In the genomic region with DNA sequence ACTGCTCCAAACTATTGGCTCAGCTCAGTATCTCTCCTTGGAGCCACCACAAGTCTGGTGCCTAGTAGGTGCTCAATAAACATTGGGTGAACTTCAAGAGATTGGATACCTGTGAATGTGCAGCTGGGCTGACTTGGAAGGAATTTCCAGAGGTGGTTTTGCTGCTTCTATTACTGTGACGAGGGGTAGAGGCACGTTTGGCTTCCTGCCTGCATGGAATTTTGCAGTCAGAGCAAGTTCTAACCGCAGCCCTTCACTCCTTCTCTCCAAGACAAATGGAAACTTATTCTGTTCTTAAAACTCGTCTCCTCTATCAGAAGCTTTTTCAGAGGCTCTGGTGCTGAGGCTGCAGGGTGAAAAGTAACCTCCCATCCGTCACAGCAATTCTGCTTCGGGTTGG, we compare ENCODE assay signal across 20 cellular contexts.
DNase-seq lines count a peak whose midpoint lies in the region; ATAC-seq and TF ChIP-seq lines count a peak whose summit lies in the region.
"Had no signal": no experiment of that assay in that cellular context is flagged by ENCODE, and none has a peak within 500 bp of the region (broad histone marks: within the 10 kb centered on the region; RNA-seq: fewer than 3 reads in every experiment).

No MANE protein-coding gene starts in this region.

- H3K79me1 ChIP-seq in IMR-90 (ENCODE audit: low read depth in 1 of 2, low read length in 2 of 2) = no peaks in the 10 kb centered on the region

- no peak overlapping the region for H2BK5ac ChIP-seq in IMR-90 (ENCODE audit: low read depth, low read length, poor library complexity, severe bottlenecking)

- no peak overlapping the region for H4K91ac ChIP-seq in IMR-90 (ENCODE audit: insufficient read depth, low read depth, low read length)

- peaks cover 26% of the 10 kb centered on the region for H3K4me1 Mint-ChIP-seq in glutamatergic neuron (ENCODE audit: low read depth, unreplicated experiment)

- H4K20me1 ChIP-seq in IMR-90 (ENCODE audit: insufficient read depth, low read length) = no peaks in the 10 kb centered on the region
- H4K20me1 ChIP-seq: BLaER1 had no signal

- no peak overlapping the region for H2BK20ac ChIP-seq in IMR-90 (ENCODE audit: low read depth, low read length)

- DNase-seq in IMR-90 (peak; percentile 10), astrocyte of the cerebellum (ENCODE audit: low read depth) (peak; percentile 27), foreskin keratinocyte (peak; percentile 44 to 79), glutamatergic neuron (no peak)
- DNase-seq in activated CD4-positive, alpha-beta T cell treated with anti-CD3 and anti-CD28 coated beads, Interleukin-2, amount 50 U/mL, for 4 hours = no peak
- DNase-seq: CD4-positive, alpha-beta memory T cell; GF-D8; HCEC 1CT; NCI-H1417 treated with DMSO at 0.1 percent for 48 hours; NCI-H187 treated with DMSO at 0.1 percent for 48 hours; NCI-H345; NCI-H526; PC-3 had no signal

- H3K36me3 Mint-ChIP-seq in glutamatergic neuron (ENCODE audit: unreplicated experiment) = peaks cover 12% of the 10 kb centered on the region

- H2AFZ ChIP-seq in IMR-90 (replicated peaks; ENCODE audit: low read length, poor library complexity) = no peak overlapping the region
- H2AFZ ChIP-seq: GM23338 had no signal

- H3K4me3 ChIP-seq in IMR-90 (ENCODE audit: insufficient read depth, low read depth, low read length) = no peak overlapping the region
- no peak overlapping the region for H3K4me3 ChIP-seq in astrocyte of the cerebellum (ENCODE audit: low read depth, low read length)
- no peak overlapping the region for H3K4me3 ChIP-seq in neutrophil (ENCODE audit: low read depth in 1 of 2, low read length in 1 of 2)
- H3K4me3 ChIP-seq: A549, BLaER1, GM23338 had no signal

- H3K4ac ChIP-seq in IMR-90 (ENCODE audit: low read depth, low read length) = no peak overlapping the region

- ATAC-seq in IMR-90 (ENCODE audit: low read depth) (no peak), foreskin keratinocyte (peak; percentile 71), HG03354 (IDR thresholded peaks at IDR 0.05; ENCODE audit: poor library complexity, severe bottlenecking, unreplicated experiment) (no peak), GM18907 (IDR thresholded peaks at IDR 0.05; ENCODE audit: unreplicated experiment) (no peak)
- ATAC-seq: A549, GM23338, PC-3 had no signal

- no peak overlapping the region for H3K14ac ChIP-seq in IMR-90 (replicated peaks; ENCODE audit: low read depth, low read length)

- H3K23ac ChIP-seq in IMR-90 (ENCODE audit: low read depth, low read length) = no peak overlapping the region

- TF ChIP-seq POLR2A in IMR-90 (IDR thresholded peaks at IDR 0.05; ENCODE audit: low read depth, low read length) = no peak

- no peak overlapping the region for H3K4me3 Mint-ChIP-seq in glutamatergic neuron (ENCODE audit: unreplicated experiment)
- H3K4me3 Mint-ChIP-seq: CD4-positive, alpha-beta memory T cell; GM23338 had no signal

- H2AK9ac ChIP-seq in IMR-90 (replicated peaks; ENCODE audit: low read depth, low read length, poor library complexity) = no peak overlapping the region

- H4K5ac ChIP-seq in IMR-90 (ENCODE audit: low read depth, low read length) = no peak overlapping the region

- in situ Hi-C loops in IMR-90 (cut with MboI; ENCODE audit: low sequenced_read_pairs) = loop anchor here (25.0 kb wide), 1 partner anchor 1426 kb away; no protein-coding TSS in a partner anchor
- in situ Hi-C loops in astrocyte of the cerebellum (cut with HindIII; ENCODE audit: low sequenced_read_pairs) = no loop called here

- CTCF ChIA-PET in IMR-90 (lab: Yijun Ruan, JAX) = no interaction called here

- dilution Hi-C loops in IMR-90 (cut with HindIII; ENCODE audit: low sequenced_read_pairs, unreplicated experiment) = no loop called here

- no CpG with 5 or more reads among the region's 6 CpGs for WGBS in IMR-90 (ENCODE audit: extremely low coverage in 2 of 2, insufficient read length in 1 of 2), 2 experiments

- H3K4me1 ChIP-seq in IMR-90 (ENCODE audit: control insufficient read depth, insufficient read depth, low read length) = no peaks in the 10 kb centered on the region
- H3K4me1 ChIP-seq in foreskin keratinocyte = no peaks in the 10 kb centered on the region
- H3K4me1 ChIP-seq in neutrophil (ENCODE audit: control insufficient read depth in 1 of 2, insufficient read depth in 1 of 2, low read depth in 1 of 2, low read length in 1 of 2) = peaks cover 30 to 34% of the 10 kb centered on the region in 2 experiments
- H3K4me1 ChIP-seq: A549 had no signal

- no peak overlapping the region for H3K9ac ChIP-seq in IMR-90 (ENCODE audit: low read depth, low read length)
- H3K9ac ChIP-seq: BLaER1 had no signal

- H3K56ac ChIP-seq in IMR-90 (ENCODE audit: extremely low read depth, insufficient read depth, low read length) = no peak overlapping the region

- no peak overlapping the region for H2BK120ac ChIP-seq in IMR-90 (ENCODE audit: low read depth, low read length)

- no peak overlapping the region for H3K27ac ChIP-seq in IMR-90 (ENCODE audit: insufficient read depth, low read length)
- H3K27ac ChIP-seq in foreskin keratinocyte = no peak overlapping the region
- H3K27ac ChIP-seq in neutrophil = peak overlapping the region; percentile 97
- H3K27ac ChIP-seq: A549, BLaER1, RWPE1 had no signal

- H3K4me2 ChIP-seq in IMR-90 (ENCODE audit: low read depth, low read length) = no peak overlapping the region
- H3K4me2 ChIP-seq: A549, GM23338 had no signal

- H3K27me3 ChIP-seq in IMR-90 (ENCODE audit: control insufficient read depth, insufficient read depth, low read length) = no peaks in the 10 kb centered on the region
- H3K27me3 ChIP-seq in foreskin keratinocyte = no peaks in the 10 kb centered on the region
- H3K27me3 ChIP-seq in neutrophil = no peaks in the 10 kb centered on the region
- H3K27me3 ChIP-seq: BLaER1 had no signal

- no peak for TF ChIP-seq RAD21 in IMR-90 (IDR thresholded peaks at IDR 0.05; ENCODE audit: low read length)

- no peak overlapping the region for H2BK15ac ChIP-seq in IMR-90 (ENCODE audit: low read depth, low read length)

- intact Hi-C loops in IMR-90 (cut with micrococcal nuclease) = no loop called here

- peaks cover 4% of the 10 kb centered on the region for H3K27me3 Mint-ChIP-seq in glutamatergic neuron (ENCODE audit: unreplicated experiment)
- H3K27me3 Mint-ChIP-seq: CD4-positive, alpha-beta memory T cell had no signal

- TF ChIP-seq CTCF in IMR-90 (conservative IDR thresholded peaks at IDR 0.05; ENCODE audit: low read depth, low read length) (no peak), astrocyte of the cerebellum (IDR thresholded peaks at IDR 0.05; ENCODE audit: low read depth, low read length, missing control alignments) (no peak), foreskin keratinocyte (conservative IDR thresholded peaks at IDR 0.05) (no peak), neutrophil (IDR thresholded peaks at IDR 0.05) (no peak), glutamatergic neuron (IDR thresholded peaks at IDR 0.05; ENCODE audit: partially characterized antibody, unreplicated experiment) (no peak)

- no peak overlapping the region for H2AK5ac ChIP-seq in IMR-90 (ENCODE audit: low read depth, low read length)

- H3K9me3 Mint-ChIP-seq in glutamatergic neuron (ENCODE audit: unreplicated experiment) = no peaks in the 10 kb centered on the region

- POLR2A ChIA-PET in IMR-90 (lab: Charles Lee; ENCODE audit: unreplicated experiment) = no interaction called here

- H3K9me3 ChIP-seq in IMR-90 (ENCODE audit: control insufficient read depth, insufficient read depth, low read length) = no peaks in the 10 kb centered on the region
- no peaks in the 10 kb centered on the region for H3K9me3 ChIP-seq in neutrophil
- H3K9me3 ChIP-seq: A549 had no signal

- peaks cover 13% of the 10 kb centered on the region for H3K9me1 ChIP-seq in IMR-90 (ENCODE audit: insufficient read depth, low read length)

- no peak overlapping the region for H4K8ac ChIP-seq in IMR-90 (ENCODE audit: low read depth in 2 of 2, low read length in 2 of 2)

- H3K18ac ChIP-seq in IMR-90 (ENCODE audit: low read depth, low read length) = no peak overlapping the region

- no peak overlapping the region for H3K27ac Mint-ChIP-seq in glutamatergic neuron (ENCODE audit: unreplicated experiment)
- H3K27ac Mint-ChIP-seq: CD4-positive, alpha-beta memory T cell; GM23338 had no signal

- no peaks in the 10 kb centered on the region for H3K36me3 ChIP-seq in IMR-90 (ENCODE audit: control insufficient read depth, insufficient read depth, low read length)
- no peaks in the 10 kb centered on the region for H3K36me3 ChIP-seq in neutrophil

- BruUV-seq in IMR-90 (replicated peaks; lab: Mats Ljungman, UMichigan) = no TSS peak

TF ChIP-seq in IMR-90, 13 proteins besides CTCF, POLR2A, EP300 and RAD21:
- TF ChIP-seq USF2 (IDR thresholded peaks at IDR 0.05; ENCODE audit: low read depth, low read length) (no peak), MAFK (IDR thresholded peaks at IDR 0.05; ENCODE audit: low read depth, low read length) (no peak), BHLHE40 (IDR thresholded peaks at IDR 0.05; ENCODE audit: low read depth, low read length) (no peak), FOS (IDR thresholded peaks at IDR 0.05; ENCODE audit: low read depth, low read length) (no peak), RCOR1 (IDR thresholded peaks at IDR 0.05; ENCODE audit: insufficient replicate concordance, low read length) (no peak), MAZ (IDR thresholded peaks at IDR 0.05; ENCODE audit: borderline replicate concordance, low read depth, low read length) (no peak), NFE2L2 (IDR thresholded peaks at IDR 0.05; ENCODE audit: low read depth, low read length) (no peak)
- TF ChIP-seq, protein P1, sequence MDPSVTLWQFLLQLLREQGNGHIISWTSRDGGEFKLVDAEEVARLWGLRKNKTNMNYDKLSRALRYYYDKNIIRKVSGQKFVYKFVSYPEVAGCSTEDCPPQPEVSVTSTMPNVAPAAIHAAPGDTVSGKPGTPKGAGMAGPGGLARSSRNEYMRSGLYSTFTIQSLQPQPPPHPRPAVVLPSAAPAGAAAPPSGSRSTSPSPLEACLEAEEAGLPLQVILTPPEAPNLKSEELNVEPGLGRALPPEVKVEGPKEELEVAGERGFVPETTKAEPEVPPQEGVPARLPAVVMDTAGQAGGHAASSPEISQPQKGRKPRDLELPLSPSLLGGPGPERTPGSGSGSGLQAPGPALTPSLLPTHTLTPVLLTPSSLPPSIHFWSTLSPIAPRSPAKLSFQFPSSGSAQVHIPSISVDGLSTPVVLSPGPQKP (IDR thresholded peaks at IDR 0.05; ENCODE audit: borderline replicate concordance, low read depth, low read length) = no peak

Comparison
In these comparisons a context has a peak if more than half of its experiments do, and no peak if none do; other contexts are left out.
1. DNase-seq: peak in IMR-90 (single experiment), astrocyte of the cerebellum (single experiment) and foreskin keratinocyte (2 of 2); none in glutamatergic neuron (single experiment) and activated CD4-positive, alpha-beta T cell treated with anti-CD3 and anti-CD28 coated beads, Interleukin-2, amount 50 U/mL, for 4 hours (0 of 2).